24 cellular contexts compared by ENCODE assay signal in the genomic region with DNA sequence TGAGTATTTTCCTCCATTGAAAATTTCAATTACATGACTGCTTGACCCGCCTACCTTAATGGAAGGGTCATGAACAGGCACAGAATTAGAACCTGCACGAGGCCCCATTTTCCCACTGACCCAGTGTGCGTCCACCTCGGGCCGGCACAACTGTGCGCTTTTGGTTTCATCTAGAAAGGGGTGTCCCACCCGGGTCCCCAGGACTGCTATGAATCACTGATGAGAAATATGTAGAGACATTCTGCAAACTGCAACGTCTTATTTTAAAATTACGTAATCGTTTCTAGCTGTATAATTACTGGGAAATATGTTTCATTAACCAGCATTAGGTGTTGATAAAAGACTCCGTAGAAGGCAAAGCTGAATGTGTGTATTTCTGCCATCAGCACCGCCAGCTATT.
"Had no signal": no experiment of that assay in that cellular context is flagged by ENCODE, and none has a peak within 500 bp of the region (broad histone marks: within the 10 kb centered on the region; RNA-seq: fewer than 3 reads in every experiment).

No MANE protein-coding gene starts in this region.

- DNase-seq: islet precursor cell; left ventricle myocardium inferior; naive thymus-derived CD8-positive, alpha-beta T cell; pancreas; retina; right cardiac atrium; stimulated activated CD4-positive, alpha-beta T cell treated with anti-CD3 and anti-CD28 coated beads, Interleukin-12 subunit alpha, Interleukin-12 subunit beta, amount 100 ng/mL, for 4 hours; stimulated activated CD4-positive, alpha-beta T cell treated with anti-CD3 and anti-CD28 coated beads, Interleukin-15, amount 100 ng/mL, for 24 hours; stimulated activated CD4-positive, alpha-beta T cell treated with anti-CD3 and anti-CD28 coated beads, Interleukin-4, amount 100 ng/mL, for 24 hours; stimulated activated naive CD4-positive, alpha-beta T cell; trophoblast cell; upper lobe of right lung had no signal

- H3K9me3 Mint-ChIP-seq: naive thymus-derived CD8-positive, alpha-beta T cell; nephron; neural progenitor cell; stimulated activated naive CD8-positive, alpha-beta T cell treated with anti-CD3 and anti-CD28 coated beads, Interleukin-15, Interleukin-2, amounts not matched to agents 100 ng/mL and 50 ng/mL, for 24 hours had no signal

- H3K27me3 ChIP-seq: hepatocyte, neural progenitor cell, pancreas, suprapubic skin, tibial artery, upper lobe of right lung had no signal

- H3K36me3 ChIP-seq: left ventricle myocardium inferior, neural progenitor cell, pancreas, prostate gland, suprapubic skin, thoracic aorta, tibial artery, upper lobe of right lung had no signal

- H3K4me2 ChIP-seq: hepatocyte, neural progenitor cell had no signal

- H3K9ac ChIP-seq: neural progenitor cell had no signal

- H3K27ac ChIP-seq: hepatocyte, left ventricle myocardium inferior, neural progenitor cell, pancreas, prostate gland, suprapubic skin, thoracic aorta, tibial artery, upper lobe of right lung had no signal

- H2AFZ ChIP-seq: hepatocyte, neural progenitor cell had no signal

- H3K4me3 ChIP-seq: hepatocyte, left ventricle myocardium inferior, lung, neural progenitor cell, pancreas, prostate gland, skin epidermis, suprapubic skin, thoracic aorta, tibial artery, upper lobe of right lung had no signal

- H3K4me1 ChIP-seq: pancreas, prostate gland, tibial artery, upper lobe of right lung had no signal

- H3K79me2 ChIP-seq: hepatocyte had no signal

- H3K27ac Mint-ChIP-seq: naive thymus-derived CD8-positive, alpha-beta T cell; stimulated activated effector memory CD8-positive, alpha-beta T cell treated with anti-CD3 and anti-CD28 coated beads, Interleukin-12 subunit alpha, Interleukin-12 subunit beta, amount 100 ng/mL, for 72 hours; stimulated activated naive CD8-positive, alpha-beta T cell treated with anti-CD3 and anti-CD28 coated beads, Interleukin-15, Interleukin-2, amounts not matched to agents 100 ng/mL and 50 ng/mL, for 24 hours had no signal

- H3K36me3 Mint-ChIP-seq: naive thymus-derived CD8-positive, alpha-beta T cell; neural progenitor cell; stimulated activated effector memory CD8-positive, alpha-beta T cell treated with anti-CD3 and anti-CD28 coated beads, Interleukin-12 subunit alpha, Interleukin-12 subunit beta, amount 100 ng/mL, for 72 hours had no signal

- H3K9me3 ChIP-seq: left ventricle myocardium inferior, pancreas, prostate gland, suprapubic skin, thoracic aorta, tibial artery, upper lobe of right lung had no signal

- ATAC-seq: naive thymus-derived CD8-positive, alpha-beta T cell; pancreas; right cardiac atrium; sciatic nerve; stimulated activated effector memory CD8-positive, alpha-beta T cell treated with anti-CD3 and anti-CD28 coated beads, Interleukin-12 subunit alpha, Interleukin-12 subunit beta, amount 100 ng/mL, for 72 hours; upper lobe of right lung had no signal

- H3K27me3 Mint-ChIP-seq: naive thymus-derived CD8-positive, alpha-beta T cell; stimulated activated naive CD8-positive, alpha-beta T cell treated with anti-CD3 and anti-CD28 coated beads, Interleukin-15, Interleukin-2, amounts not matched to agents 100 ng/mL and 50 ng/mL, for 24 hours had no signal

- H3K4me3 Mint-ChIP-seq: naive thymus-derived CD8-positive, alpha-beta T cell; nephron; neural progenitor cell; stimulated activated effector memory CD8-positive, alpha-beta T cell treated with anti-CD3 and anti-CD28 coated beads, Interleukin-12 subunit alpha, Interleukin-12 subunit beta, amount 100 ng/mL, for 72 hours; stimulated activated naive CD8-positive, alpha-beta T cell treated with anti-CD3 and anti-CD28 coated beads, Interleukin-15, Interleukin-2, amounts not matched to agents 100 ng/mL and 50 ng/mL, for 24 hours had no signal
